35 cellular contexts compared by ENCODE assay signal in the genomic region with DNA sequence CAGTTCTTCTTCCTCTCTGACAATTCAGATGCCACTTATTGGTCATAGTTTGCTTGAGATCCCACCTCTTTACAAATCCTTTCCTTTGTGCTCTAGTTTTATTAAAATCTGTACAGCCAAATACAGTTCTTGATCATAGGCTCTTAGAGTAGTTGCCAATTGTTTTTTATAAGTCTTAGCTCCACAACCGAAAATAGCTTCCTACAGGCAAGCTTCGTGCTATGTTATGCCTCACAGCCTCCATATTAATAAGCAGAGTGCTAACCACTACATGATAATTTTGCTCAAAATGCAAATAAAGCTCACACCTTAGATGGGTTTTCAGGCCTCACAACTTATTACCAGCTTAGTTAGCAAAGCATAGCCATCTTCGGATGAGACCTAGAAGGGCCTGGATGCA.
"Had no signal": no experiment of that assay in that cellular context is flagged by ENCODE, and none has a peak within 500 bp of the region (broad histone marks: within the 10 kb centered on the region; RNA-seq: fewer than 3 reads in every experiment).

No MANE protein-coding gene starts in this region.

- H3K4me3 ChIP-seq: MG63 had no signal

- H3K27me3 ChIP-seq: MG63 had no signal

- H3K9me3 ChIP-seq: MG63 had no signal

- H3K36me3 ChIP-seq: MG63 had no signal

- DNase-seq: Karpas-422, Kasumi-1, KBM-7, KG1, MG63, MM.1S, MV-4-11, NCI-H1048, NCI-H1092, NCI-H1092 treated with DMSO at 0.1 percent for 48 hours, NCI-H1105, NCI-H1105 treated with DMSO at 0.1 percent for 48 hours, NCI-H1417, NCI-H1417 treated with DMSO at 0.1 percent for 48 hours, NCI-H1436, NCI-H1436 treated with DMSO at 0.1 percent for 48 hours, NCI-H146, NCI-H1694, NCI-H1694 treated with DMSO at 0.1 percent for 48 hours, NCI-H187, NCI-H187 treated with DMSO at 0.1 percent for 48 hours, NCI-H1930, NCI-H2029, NCI-H2029 treated with DMSO at 0.1 percent for 48 hours, NCI-H2081, NCI-H2081 treated with DMSO at 0.1 percent for 48 hours, NCI-H2107, NCI-H2171, NCI-H2171 treated with DMSO at 0.1 percent for 48 hours, NCI-H2227 treated with DMSO at 0.1 percent for 48 hours, NCI-H226, NCI-H345, NCI-H446, NCI-H446 treated with DMSO at 0.1 percent for 48 hours had no signal

- H3K27ac ChIP-seq: KMS-11 had no signal
